ENCODE assay signal across 8 cellular contexts in genomic region chr6:166343157-166343502, GRCh38. TPM values are rescaled to one million over a fixed set of nuclear protein-coding genes. Genes with fewer than 3 reads are reported as not detected.
DNase-seq lines count a peak whose midpoint lies in the region; ATAC-seq and TF ChIP-seq lines count a peak whose summit lies in the region.

No MANE protein-coding gene starts in this region.

- peaks cover 7% of the 10 kb centered on the region for H3K36me3 ChIP-seq in skeletal muscle satellite cell (ENCODE audit: insufficient read depth, low read length)

- H3K27me3 Mint-ChIP-seq in activated T-cell treated with anti-CD3 and anti-CD28 coated beads, Interleukin-2, amount 50 U/mL, for 4 hours (ENCODE audit: low read depth): no peaks in the 10 kb centered on the region

- H3K4me3 Mint-ChIP-seq in activated T-cell treated with anti-CD3 and anti-CD28 coated beads, Interleukin-2, amount 50 U/mL, for 4 hours: peak overlapping the region; percentile 97

- H3K27me3 ChIP-seq in skeletal muscle satellite cell (ENCODE audit: control insufficient read depth, insufficient read depth, low read length): peaks cover 7% of the 10 kb centered on the region

- peaks cover 10% of the 10 kb centered on the region for H3K4me1 Mint-ChIP-seq in activated T-cell treated with anti-CD3 and anti-CD28 coated beads, Interleukin-2, amount 50 U/mL, for 4 hours (ENCODE audit: low read depth)

- H3K4me3 ChIP-seq in fibroblast of villous mesenchyme (ENCODE audit: low read depth, low read length) (peak overlapping the region; percentile 92), skeletal muscle satellite cell (ENCODE audit: low read length) (peak overlapping the region; percentile 92)

- peak overlapping the region; percentile 96 for H3K4me2 ChIP-seq in skeletal muscle satellite cell (ENCODE audit: low read length)

- H3K4me1 ChIP-seq in skeletal muscle satellite cell (ENCODE audit: control insufficient read depth, insufficient read depth, low read length): peaks cover 12% of the 10 kb centered on the region

- ATAC-seq in activated T-cell treated with anti-CD3 and anti-CD28 coated beads, Interleukin-2, amount 50 U/mL, for 4 hours: no peak
- peak; percentile 11 for ATAC-seq in HG03045 (IDR thresholded peaks at IDR 0.05; ENCODE audit: unreplicated experiment)

- no peak for DNase-seq in activated T-cell treated with anti-CD3 and anti-CD28 coated beads, Interleukin-2, amount 50 U/mL, for 4 hours
- DNase-seq in activated T-cell treated with anti-CD3 and anti-CD28 coated beads, Interleukin-2, amount 50 U/mL, for 1 hour: no peak
- DNase-seq in SKM-1 (lab: John Stamatoyannopoulos, UW; ENCODE audit: unreplicated experiment) (peak; percentile 54), fibroblast of villous mesenchyme (ENCODE audit: low read depth) (no peak), AG08396 (ENCODE audit: low spot score) (no peak)
- DNase-seq in stimulated activated CD4-positive, alpha-beta T cell treated with anti-CD3 and anti-CD28 coated beads, Interleukin-12 subunit alpha, Interleukin-12 subunit beta, amount 100 ng/mL, for 4 hours: no peak

- H3K9me3 ChIP-seq in skeletal muscle satellite cell (replicated peaks; ENCODE audit: low read length): no peaks in the 10 kb centered on the region

- H3K36me3 Mint-ChIP-seq in activated T-cell treated with anti-CD3 and anti-CD28 coated beads, Interleukin-2, amount 50 U/mL, for 4 hours (ENCODE audit: insufficient read depth): peaks cover 5% of the 10 kb centered on the region

- no peak for TF ChIP-seq CTCF in fibroblast of villous mesenchyme (IDR thresholded peaks at IDR 0.05; ENCODE audit: insufficient read depth, low read depth, low read length)

- H3K9me3 Mint-ChIP-seq in activated T-cell treated with anti-CD3 and anti-CD28 coated beads, Interleukin-2, amount 50 U/mL, for 4 hours: no peaks in the 10 kb centered on the region

- peak overlapping the region; percentile 97 for H3K9ac ChIP-seq in skeletal muscle satellite cell (ENCODE audit: low read depth, low read length)

RNA-seq across cellular contexts. Expression of gene SFT2D1, which starts 0.8 kb away (rescaled TPM):
- total RNA-seq in activated T-cell treated with anti-CD3 and anti-CD28 coated beads, Interleukin-2, amount 50 U/mL, for 4 hours: 10 to 100 TPM; 58.7 to 65.4 (median 60.7) TPM
- 20.9 and 37.1 TPM in 2 replicates for total RNA-seq in fibroblast of villous mesenchyme
- total RNA-seq in skeletal muscle satellite cell (2012; rRNA removed): 36.2 and 44.1 TPM in 2 replicates

RNA-seq across cellular contexts. Expression of gene PRR18, which starts 34.9 kb away (rescaled TPM):
- total RNA-seq in activated T-cell treated with anti-CD3 and anti-CD28 coated beads, Interleukin-2, amount 50 U/mL, for 4 hours: under 1 TPM in 1 of 3 donors, not detected in 2; 0.05 TPM
- under 0.01 TPM in 1 of 2 replicates, not detected in the other for total RNA-seq in fibroblast of villous mesenchyme
- total RNA-seq in skeletal muscle satellite cell (2012; rRNA removed): not detected in 2 replicates

RNA-seq across cellular contexts. Expression of gene MPC1, which starts 39.6 kb away (rescaled TPM):
- total RNA-seq in activated T-cell treated with anti-CD3 and anti-CD28 coated beads, Interleukin-2, amount 50 U/mL, for 4 hours: 10 to 100 TPM; 17.9 to 24.6 (median 24.0) TPM
- total RNA-seq in fibroblast of villous mesenchyme: 15.1 and 22.0 TPM in 2 replicates
- total RNA-seq in skeletal muscle satellite cell (2012; rRNA removed): 27.1 and 33.2 TPM in 2 replicates
